9 cellular contexts compared by ENCODE assay signal in the genomic region with DNA sequence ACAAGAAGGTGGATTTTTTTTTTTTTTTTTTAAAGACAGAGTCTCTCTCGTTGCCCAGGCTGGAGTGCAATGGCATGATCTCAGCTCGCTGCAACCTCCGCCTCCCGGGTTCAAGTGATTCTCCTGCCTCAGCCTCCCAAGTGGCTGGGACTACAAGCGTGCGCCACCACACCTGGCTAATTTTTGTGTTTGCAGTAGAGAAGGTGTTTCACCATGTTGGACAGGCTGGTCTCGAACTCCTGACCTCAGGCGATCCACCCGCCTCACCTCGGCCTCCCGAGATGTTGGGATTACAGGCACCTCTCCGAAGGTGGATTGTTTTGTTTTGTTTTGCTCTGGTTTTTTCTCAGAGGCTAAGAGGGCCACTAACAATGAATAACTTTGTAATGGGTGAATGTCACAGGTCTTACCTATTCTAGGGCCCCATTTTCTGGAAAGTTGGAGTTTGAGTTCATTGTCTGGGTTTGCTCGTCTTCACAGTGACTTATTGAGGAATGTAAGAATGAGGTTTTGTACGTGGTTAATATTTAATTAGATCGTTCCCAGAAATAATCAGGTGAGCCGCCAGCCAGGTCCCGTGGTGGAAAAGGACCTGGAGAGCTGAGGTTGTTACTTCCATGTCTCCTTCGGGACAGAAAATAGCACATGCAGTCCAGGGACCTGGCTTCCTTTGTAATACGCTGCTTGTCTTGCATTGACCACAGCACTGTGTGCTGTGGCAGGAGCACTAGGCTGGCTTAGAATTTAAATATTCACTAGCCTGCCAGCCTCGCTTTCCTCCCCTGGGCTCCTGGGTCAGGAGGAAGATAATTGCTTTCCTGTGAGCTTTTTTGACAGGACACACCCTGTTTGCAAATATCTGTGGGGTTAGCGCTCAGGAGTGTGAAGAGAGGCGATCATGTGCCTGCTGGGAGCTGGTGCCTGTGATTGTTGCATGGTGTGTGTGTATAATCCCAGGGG. TPM values are rescaled to one million over a fixed set of nuclear protein-coding genes. Genes with fewer than 3 reads are reported as not detected.
DNase-seq lines count a peak whose midpoint lies in the region; ATAC-seq and TF ChIP-seq lines count a peak whose summit lies in the region.
"Had no signal": no experiment of that assay in that cellular context is flagged by ENCODE, and none has a peak within 500 bp of the region (broad histone marks: within the 10 kb centered on the region; RNA-seq: fewer than 3 reads in every experiment).

No MANE protein-coding gene starts in this region.

- TF ChIP-seq CTCF in brain (conservative IDR thresholded peaks at IDR 0.05) (no peak), tibial nerve (IDR thresholded peaks at IDR 0.05) (no peak), testis (IDR thresholded peaks at IDR 0.05) (no peak)

- no peak for DNase-seq in CD4-positive, alpha-beta memory T cell
- DNase-seq in NCI-H446 treated with DMSO at 0.1 percent for 48 hours (lab: John Stamatoyannopoulos, UW) = no peak
- DNase-seq in tibial nerve (ENCODE audit: low spot score in 2 of 2) = no peak
- DNase-seq in testis = no peak
- DNase-seq: left ventricle myocardium superior had no signal

- WGBS in tibial nerve, 2 donors = 89 to 93% methylated on average over 22 of the region's 22 CpGs
- WGBS in testis, 2 donors = 79 to 87% methylated on average over 22 of the region's 22 CpGs

- no peak for TF ChIP-seq POLR2A in tibial nerve (IDR thresholded peaks at IDR 0.05)
- no peak for TF ChIP-seq POLR2A in testis (IDR thresholded peaks at IDR 0.05)

- POLR2A ChIA-PET in CD4-positive, alpha-beta memory T cell (lab: Charles Lee; ENCODE audit: partially characterized antibody) = interaction anchor here (0.7 to 3.0 kb wide), 3 partner anchors 9 to 395 kb away, joined by 3 to 13 read pairs (median 9); a partner anchor contains a TSS

- peak overlapping the region; percentile 11 to 99 (median 98) for H3K4me3 Mint-ChIP-seq in CD4-positive, alpha-beta memory T cell
- H3K4me3 Mint-ChIP-seq in IgD-negative memory B cell (peak overlapping the region; percentile 96 to 99 (median 98)), brain (peak overlapping the region; percentile 90 to 95 (median 90))

- H3K36me3 Mint-ChIP-seq in CD4-positive, alpha-beta memory T cell = peaks cover 0 to 20% of the 10 kb centered on the region in 2 donors
- H3K36me3 Mint-ChIP-seq in IgD-negative memory B cell = no peaks in the 10 kb centered on the region
- H3K36me3 Mint-ChIP-seq in brain = peaks cover 32% of the 10 kb centered on the region

- no peaks in the 10 kb centered on the region for H3K36me3 ChIP-seq in CD4-positive, alpha-beta memory T cell (ENCODE audit: insufficient read depth, low read length)
- H3K36me3 ChIP-seq in mucosa of rectum (ENCODE audit: control insufficient read depth in 2 of 2, insufficient read depth in 2 of 2, low read length in 2 of 2) = peaks cover 0 to 2% of the 10 kb centered on the region in 2 donors
- no peaks in the 10 kb centered on the region for H3K36me3 ChIP-seq in tibial nerve
- H3K36me3 ChIP-seq in testis (ENCODE audit: low read depth, missing control alignments) = no peaks in the 10 kb centered on the region

- no peaks in the 10 kb centered on the region for H3K9me3 ChIP-seq in CD4-positive, alpha-beta memory T cell (ENCODE audit: control insufficient read depth in 1 of 2, low read length in 2 of 2)
- H3K9me3 ChIP-seq in mucosa of rectum (ENCODE audit: control insufficient read depth in 2 of 2, low read length in 2 of 2) = no peaks in the 10 kb centered on the region
- no peaks in the 10 kb centered on the region for H3K9me3 ChIP-seq in tibial nerve
- H3K9me3 ChIP-seq in testis = no peaks in the 10 kb centered on the region

- H3K27me3 ChIP-seq in CD4-positive, alpha-beta memory T cell (ENCODE audit: insufficient read depth, low read length) = no peaks in the 10 kb centered on the region
- H3K27me3 ChIP-seq in mucosa of rectum (ENCODE audit: control insufficient read depth in 2 of 2, insufficient read depth in 2 of 2, low read length in 2 of 2) = no peaks in the 10 kb centered on the region
- H3K27me3 ChIP-seq in tibial nerve = no peaks in the 10 kb centered on the region
- no peaks in the 10 kb centered on the region for H3K27me3 ChIP-seq in testis

- H3K27ac ChIP-seq in CD4-positive, alpha-beta memory T cell (ENCODE audit: low read depth, low read length) = no peak overlapping the region
- peak overlapping the region; percentile 78 to 89 for H3K27ac ChIP-seq in mucosa of rectum (ENCODE audit: low read depth in 2 of 2, low read length in 2 of 2)
- no peak overlapping the region for H3K27ac ChIP-seq in tibial nerve
- H3K27ac ChIP-seq in testis = no peak overlapping the region

- intact Hi-C loops in CD4-positive, alpha-beta memory T cell (cut with micrococcal nuclease) = loop anchor here (2.0 to 10.0 kb wide), 3 partner anchors 23 to 400 kb away; a partner anchor contains a TSS
- intact Hi-C loops in testis (cut with DNase I; ENCODE audit: low total_unique reads) = no loop called here

- peaks cover 30% of the 10 kb centered on the region for H3K4me1 ChIP-seq in CD4-positive, alpha-beta memory T cell (ENCODE audit: insufficient read depth, low read length)
- H3K4me1 ChIP-seq in mucosa of rectum (ENCODE audit: control insufficient read depth in 2 of 2, insufficient read depth in 2 of 2, low read length in 2 of 2) = peaks cover 38 to 45% of the 10 kb centered on the region in 2 donors
- peaks cover 0 to 35% (median 8%) of the 10 kb centered on the region in 4 donors for H3K4me1 ChIP-seq in tibial nerve
- H3K4me1 ChIP-seq in testis = peaks cover 9% of the 10 kb centered on the region

- peaks cover 26 to 64% (median 47%) of the 10 kb centered on the region in 4 donors for H3K4me1 Mint-ChIP-seq in CD4-positive, alpha-beta memory T cell
- H3K4me1 Mint-ChIP-seq in IgD-negative memory B cell (peaks cover 47 to 61% (median 54%) of the 10 kb centered on the region in 3 donors), brain (peaks cover 72% of the 10 kb centered on the region)

- ATAC-seq in HG03095 (IDR thresholded peaks at IDR 0.05; ENCODE audit: unreplicated experiment) = no peak

- CTCF ChIA-PET in CD4-positive, alpha-beta memory T cell (lab: Charles Lee; ENCODE audit: partially characterized antibody) = no interaction called here

- H3K9me3 Mint-ChIP-seq in CD4-positive, alpha-beta memory T cell = no peaks in the 10 kb centered on the region
- H3K9me3 Mint-ChIP-seq in IgD-negative memory B cell (no peaks in the 10 kb centered on the region), brain (peaks cover 0 to 3% (median 0%) of the 10 kb centered on the region in 5 experiments)

- H3K4me3 ChIP-seq in CD4-positive, alpha-beta memory T cell (ENCODE audit: low read length in 2 of 2) = peak overlapping the region in 1 of 2 donors; percentile 87
- peak overlapping the region; percentile 80 to 82 for H3K4me3 ChIP-seq in mucosa of rectum (ENCODE audit: low read length in 2 of 2)
- no peak overlapping the region for H3K4me3 ChIP-seq in tibial nerve
- no peak overlapping the region for H3K4me3 ChIP-seq in testis

- H3K27me3 Mint-ChIP-seq in CD4-positive, alpha-beta memory T cell = no peaks in the 10 kb centered on the region
- H3K27me3 Mint-ChIP-seq in IgD-negative memory B cell (peaks cover 3% of the 10 kb centered on the region), brain (peaks cover 15% of the 10 kb centered on the region)

- H3K27ac Mint-ChIP-seq in CD4-positive, alpha-beta memory T cell = peak overlapping the region; percentile 60 to 93 (median 73)
- H3K27ac Mint-ChIP-seq in IgD-negative memory B cell = peak overlapping the region; percentile 96 to 99 (median 97)
- peak overlapping the region in 4 of 5 experiments; percentile 18 to 95 (median 82) for H3K27ac Mint-ChIP-seq in brain

- no peak for TF ChIP-seq EP300 in tibial nerve (IDR thresholded peaks at IDR 0.05)

- H3K9ac ChIP-seq in mucosa of rectum (ENCODE audit: low read depth in 1 of 2, low read length in 2 of 2) = peak overlapping the region; percentile 47 to 81

RNA-seq across cellular contexts. Expression of a gene that starts 2.3 kb away (rescaled TPM):
- total RNA-seq in CD4-positive, alpha-beta memory T cell = 10 to 100 TPM; 87.7 to 88.3 TPM
- 10 to 100 TPM in 1 of 2 donors, 1 to 10 TPM in 1; 4.5 to 11.2 TPM for polyA plus RNA-seq in CD4-positive, alpha-beta memory T cell
- 58.3 TPM for polyA plus RNA-seq in IgD-negative memory B cell
- 66.9 TPM for polyA plus RNA-seq in brain (ENCODE audit: insufficient read depth, low read depth, low replicate concordance)
- total RNA-seq in tibial nerve = 10 to 100 TPM; 10.3 to 22.5 (median 16.9) TPM
- total RNA-seq in testis = 10 to 100 TPM; 34.3 to 41.7 TPM
- polyA plus RNA-seq in testis (ENCODE audit: insufficient read depth, low read depth, low replicate concordance) = 20.1 TPM

RNA-seq across cellular contexts. Expression of a gene that starts 58.3 kb away (rescaled TPM):
- total RNA-seq in CD4-positive, alpha-beta memory T cell = 10 to 100 TPM; 22.8 to 23.7 TPM
- 10 to 100 TPM; 18.8 to 21.6 TPM for polyA plus RNA-seq in CD4-positive, alpha-beta memory T cell
- polyA plus RNA-seq in IgD-negative memory B cell = 48.1 TPM
- 17.2 TPM for polyA plus RNA-seq in brain (ENCODE audit: insufficient read depth, low read depth, low replicate concordance)
- total RNA-seq in tibial nerve = 10 to 100 TPM; 24.5 to 28.4 (median 25.8) TPM
- 10 to 100 TPM; 75.8 to 90.1 TPM for total RNA-seq in testis
- 38.0 TPM for polyA plus RNA-seq in testis (ENCODE audit: insufficient read depth, low read depth, low replicate concordance)

Comparison
In these comparisons a context has a peak if more than half of its experiments do, and no peak if none do; other contexts are left out.
1. H3K27ac ChIP-seq: peak in mucosa of rectum (2 of 2); none in CD4-positive, alpha-beta memory T cell (single experiment), tibial nerve (0 of 4) and testis (0 of 2).
2. H3K4me3 ChIP-seq: peak in mucosa of rectum (2 of 2); none in tibial nerve (0 of 4) and testis (0 of 2).
3. Peak in every context shown above with its lines, with median percentiles within 50 percentile points of each other: H3K27ac Mint-ChIP-seq and H3K4me3 Mint-ChIP-seq.